In the genomic region with DNA sequence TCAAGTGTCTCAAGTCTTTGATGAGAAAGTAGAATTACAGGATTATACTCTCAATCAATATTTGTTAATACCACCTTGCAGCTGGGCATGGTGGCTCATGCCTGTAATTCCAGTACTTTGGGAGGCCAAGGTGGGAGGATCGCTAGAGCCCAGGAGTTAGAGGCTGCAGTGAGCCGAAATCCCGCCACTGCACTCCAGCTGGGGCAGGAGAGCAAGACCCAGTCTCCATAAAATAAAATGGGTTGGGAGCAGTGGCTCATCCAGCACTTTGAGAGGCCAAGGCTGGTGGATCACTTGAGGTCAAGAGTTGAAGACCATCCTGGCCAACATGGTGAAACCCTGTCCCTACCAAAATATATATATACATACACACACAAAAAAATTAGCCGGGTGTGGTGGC, we compare ENCODE assay signal across 22 cellular contexts. TPM values are rescaled to one million over a fixed set of nuclear protein-coding genes. Genes with fewer than 3 reads are reported as not detected.
DNase-seq lines count a peak whose midpoint lies in the region; ATAC-seq lines count a peak whose summit lies in the region.
"Had no signal": no experiment of that assay in that cellular context is flagged by ENCODE, and none has a peak within 500 bp of the region (broad histone marks: within the 10 kb centered on the region; RNA-seq: fewer than 3 reads in every experiment).

No MANE protein-coding gene starts in this region.

- H3K27ac ChIP-seq in CD8-positive, alpha-beta memory T cell (ENCODE audit: low read depth, low read length), result no peak overlapping the region
- H3K27ac ChIP-seq in neuronal stem cell (replicated peaks; ENCODE audit: low read length), result no peak overlapping the region
- H3K27ac ChIP-seq: 22Rv1; BLaER1 treated with 17β-estradiol and CSF1 and Interleukin-3, amounts not matched to agents 10 nM and 100 nM; PC-9; SK-N-MC had no signal

- no peak overlapping the region for H2BK15ac ChIP-seq in neuronal stem cell (ENCODE audit: low read length)

- no peak overlapping the region for H3K4me2 ChIP-seq in neuronal stem cell (ENCODE audit: insufficient read depth, low read length, poor library complexity, severe bottlenecking)
- H3K4me2 ChIP-seq: PC-9 had no signal

- no peaks in the 10 kb centered on the region for H3K36me3 ChIP-seq in CD8-positive, alpha-beta memory T cell (ENCODE audit: insufficient read depth, low read length)
- H3K36me3 ChIP-seq in neuronal stem cell (replicated peaks in 1 of 2; ENCODE audit: control insufficient read depth in 2 of 2, insufficient read depth in 2 of 2, low read length in 2 of 2), result no peaks in the 10 kb centered on the region
- H3K36me3 ChIP-seq: BLaER1 treated with 17β-estradiol and CSF1 and Interleukin-3, amounts not matched to agents 10 nM and 100 nM had no signal

- peak overlapping the region; percentile 18 for H3K23ac ChIP-seq in neuronal stem cell (ENCODE audit: low read depth, low read length, poor library complexity)

- intact Hi-C loops in Right ventricle myocardium inferior (cut with DNase I), result no loop called here

- H3K9me3 ChIP-seq in CD8-positive, alpha-beta memory T cell (ENCODE audit: low read length), result no peaks in the 10 kb centered on the region
- no peaks in the 10 kb centered on the region for H3K9me3 ChIP-seq in neuronal stem cell (replicated peaks in 1 of 2; ENCODE audit: control insufficient read depth in 2 of 2, insufficient read depth in 1 of 2, low read depth in 1 of 2, low read length in 2 of 2)
- H3K9me3 ChIP-seq: BLaER1 treated with 17β-estradiol and CSF1 and Interleukin-3, amounts not matched to agents 10 nM and 100 nM had no signal

- H3K4me3 Mint-ChIP-seq in CD8-positive, alpha-beta memory T cell, result peak overlapping the region in 5 of 7 donors; percentile 46 to 90 (median 74)
- no peak overlapping the region for H3K4me3 Mint-ChIP-seq in central memory CD8-positive, alpha-beta T cell
- H3K4me3 Mint-ChIP-seq: HFFc6 had no signal

- DNase-seq in NCI-H82 (lab: John Stamatoyannopoulos, UW), result peak; percentile 76
- no peak for DNase-seq in NCI-H82 treated with DMSO at 0.1 percent for 48 hours (lab: John Stamatoyannopoulos, UW; ENCODE audit: unreplicated experiment)
- DNase-seq in CD8-positive, alpha-beta memory T cell, result no peak
- DNase-seq in central memory CD8-positive, alpha-beta T cell (ENCODE audit: low spot score in 2 of 2), result no peak
- DNase-seq in neuronal stem cell (ENCODE audit: low spot score), result no peak
- DNase-seq in NCI-H345 treated with DMSO at 0.1 percent for 48 hours (lab: John Stamatoyannopoulos, UW; ENCODE audit: unreplicated experiment), result no peak
- DNase-seq in Right ventricle myocardium inferior (ENCODE audit: missing footprints), result no peak
- DNase-seq: DMS79, HFFc6, NCI-H1092, NCI-H1436, NCI-H187 treated with DMSO at 0.1 percent for 48 hours, NCI-H2107, NCI-H69, PC-9, RPMI8226, SHP77 treated with DMSO at 0.1 percent for 48 hours, SW 1271 had no signal

- WGBS in neuronal stem cell (ENCODE audit: extremely low coverage in 2 of 2, insufficient read length in 2 of 2, insufficient replicate concordance in 1 of 2), 2 donors, result no CpG with 5 or more reads among the region's 4 CpGs

- no peak overlapping the region for H2AFZ ChIP-seq in neuronal stem cell (ENCODE audit: low read length)
- H2AFZ ChIP-seq: PC-9 had no signal

- peaks cover 9% of the 10 kb centered on the region for H3K4me1 ChIP-seq in CD8-positive, alpha-beta memory T cell (ENCODE audit: insufficient read depth, low read length)
- peaks cover 3 to 12% of the 10 kb centered on the region in 2 donors for H3K4me1 ChIP-seq in neuronal stem cell (ENCODE audit: control insufficient read depth in 2 of 2, insufficient read depth in 1 of 2, low read depth in 1 of 2, low read length in 2 of 2)

- no peak overlapping the region for H3K18ac ChIP-seq in neuronal stem cell (ENCODE audit: low read length)

- no peak overlapping the region for H3K9ac ChIP-seq in neuronal stem cell (ENCODE audit: low read depth, low read length, poor library complexity)
- H3K9ac ChIP-seq: BLaER1 treated with 17β-estradiol and CSF1 and Interleukin-3, amounts not matched to agents 10 nM and 100 nM had no signal

- H2BK5ac ChIP-seq in neuronal stem cell (ENCODE audit: low read length), result no peak overlapping the region

- CTCF ChIA-PET in CD8-positive, alpha-beta memory T cell (lab: Charles Lee), result interaction anchor here (1.2 kb wide), 1 partner anchor 50 kb away, joined by 3 read pairs; no protein-coding TSS in a partner anchor

- H3K4me3 ChIP-seq in CD8-positive, alpha-beta memory T cell (ENCODE audit: low read length), result no peak overlapping the region
- H3K4me3 ChIP-seq in neuronal stem cell (ENCODE audit: low read length in 2 of 2), result no peak overlapping the region
- H3K4me3 ChIP-seq: BLaER1 treated with 17β-estradiol and CSF1 and Interleukin-3, amounts not matched to agents 10 nM and 100 nM; PC-9; SK-N-MC had no signal

- H4K91ac ChIP-seq in neuronal stem cell (ENCODE audit: low read depth, low read length, poor library complexity), result no peak overlapping the region

- no peaks in the 10 kb centered on the region for H3K36me3 Mint-ChIP-seq in CD8-positive, alpha-beta memory T cell
- peaks cover 4% of the 10 kb centered on the region for H3K36me3 Mint-ChIP-seq in central memory CD8-positive, alpha-beta T cell (ENCODE audit: insufficient read depth)

- H4K8ac ChIP-seq in neuronal stem cell (ENCODE audit: low read depth, low read length), result no peak overlapping the region

- no peaks in the 10 kb centered on the region for H3K9me3 Mint-ChIP-seq in CD8-positive, alpha-beta memory T cell
- no peaks in the 10 kb centered on the region for H3K9me3 Mint-ChIP-seq in central memory CD8-positive, alpha-beta T cell
- H3K9me3 Mint-ChIP-seq: HFFc6 had no signal

- H3K4ac ChIP-seq in neuronal stem cell (ENCODE audit: low read length), result no peak overlapping the region

- H3K27me3 ChIP-seq in CD8-positive, alpha-beta memory T cell (ENCODE audit: insufficient read depth, low read length, poor library complexity, severe bottlenecking), result peaks cover 7% of the 10 kb centered on the region
- H3K27me3 ChIP-seq in neuronal stem cell (ENCODE audit: control insufficient read depth in 3 of 3, insufficient read depth in 3 of 3, low read depth in 1 of 3, low read length in 3 of 3), result peaks cover 11 to 50% (median 38%) of the 10 kb centered on the region in 3 experiments

- no peak overlapping the region for H2BK120ac ChIP-seq in neuronal stem cell (ENCODE audit: low read depth, low read length)

- POLR2A ChIA-PET in CD8-positive, alpha-beta memory T cell (lab: Charles Lee), result no interaction called here

- no peak overlapping the region for H3K27ac Mint-ChIP-seq in CD8-positive, alpha-beta memory T cell
- peak overlapping the region; percentile 75 for H3K27ac Mint-ChIP-seq in central memory CD8-positive, alpha-beta T cell (ENCODE audit: low read depth)
- H3K27ac Mint-ChIP-seq: HFFc6 had no signal

- no peak for ATAC-seq in central memory CD8-positive, alpha-beta T cell (replicated peaks; ENCODE audit: extremely low read depth, poor library complexity, severe bottlenecking)
- ATAC-seq in GM18520 (IDR thresholded peaks at IDR 0.05; ENCODE audit: unreplicated experiment) (no peak), Right ventricle myocardium inferior (no peak)

- H3K79me1 ChIP-seq in neuronal stem cell (ENCODE audit: low read depth, low read length), result peaks cover 2% of the 10 kb centered on the region

- no peak overlapping the region for H2AK5ac ChIP-seq in neuronal stem cell (ENCODE audit: low read depth, low read length)

- peaks cover 11 to 33% of the 10 kb centered on the region in 2 donors for H3K27me3 Mint-ChIP-seq in CD8-positive, alpha-beta memory T cell
- H3K27me3 Mint-ChIP-seq in central memory CD8-positive, alpha-beta T cell, result peaks cover 47% of the 10 kb centered on the region

- peaks cover 5 to 19% (median 8%) of the 10 kb centered on the region in 3 donors for H3K4me1 Mint-ChIP-seq in CD8-positive, alpha-beta memory T cell
- peaks cover 12% of the 10 kb centered on the region for H3K4me1 Mint-ChIP-seq in central memory CD8-positive, alpha-beta T cell

- H3K14ac ChIP-seq in neuronal stem cell (ENCODE audit: low read length), result no peak overlapping the region

- no peak overlapping the region for H2BK12ac ChIP-seq in neuronal stem cell (ENCODE audit: low read length)

RNA-seq across cellular contexts. Expression of a gene that starts 1.2 kb away (rescaled TPM):
- under 1 TPM in 1 of 2 experiments, not detected in 1; 0.04 TPM for total RNA-seq in CD8-positive, alpha-beta memory T cell
- not detected for polyA plus RNA-seq in CD8-positive, alpha-beta memory T cell
- 0.01 TPM for polyA plus RNA-seq in neuronal stem cell (2013, experiment 1 of 2)
- 0.03 TPM for polyA plus RNA-seq in neuronal stem cell (2013, experiment 2 of 2)
- 0.22 TPM for total RNA-seq in Right ventricle myocardium inferior
- total RNA-seq: HFFc6 had no signal

RNA-seq across cellular contexts. Expression of a gene that starts 52.1 kb away (rescaled TPM):
- 10 to 100 TPM; 62.6 to 64.0 TPM for total RNA-seq in CD8-positive, alpha-beta memory T cell
- polyA plus RNA-seq in CD8-positive, alpha-beta memory T cell, result 66.7 TPM
- 3.1 TPM for polyA plus RNA-seq in neuronal stem cell (2013, experiment 1 of 2)
- 3.0 TPM for polyA plus RNA-seq in neuronal stem cell (2013, experiment 2 of 2)
- total RNA-seq in Right ventricle myocardium inferior, result 5.9 TPM
